12 cellular contexts compared by ENCODE assay signal in the genomic region with DNA sequence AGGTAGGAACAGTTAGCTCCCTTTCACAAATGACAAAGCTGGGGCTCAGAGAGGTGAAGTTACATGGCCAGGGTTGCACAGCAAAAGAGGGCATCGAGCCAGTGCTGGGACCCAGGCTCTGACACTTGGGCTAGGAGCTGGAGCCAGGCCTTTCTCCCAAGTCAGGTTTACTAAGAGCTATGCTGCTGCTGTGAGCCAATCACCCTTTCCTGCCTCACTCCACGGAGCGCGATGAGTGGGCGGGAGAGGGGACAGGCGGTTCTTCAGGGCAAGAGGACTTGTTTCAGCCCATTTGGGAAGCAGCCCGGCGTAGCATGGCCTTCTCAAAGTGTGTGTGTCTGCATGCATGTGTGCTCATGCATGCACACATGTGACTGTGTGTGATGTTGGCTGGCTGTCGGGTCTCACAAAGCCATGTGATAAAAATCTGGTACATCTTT. TPM values are rescaled to one million over a fixed set of nuclear protein-coding genes. Genes with fewer than 3 reads are reported as not detected.
A peak's percentile ranks its signal among the peaks of the same experiment; 100 is the strongest.
DNase-seq lines count a peak whose midpoint lies in the region; ATAC-seq and TF ChIP-seq lines count a peak whose summit lies in the region.
"Had no signal": no experiment of that assay in that cellular context is flagged by ENCODE, and none has a peak within 500 bp of the region (broad histone marks: within the 10 kb centered on the region; RNA-seq: fewer than 3 reads in every experiment).

No MANE protein-coding gene starts in this region.

- H3K27ac ChIP-seq in IMR-90 (ENCODE audit: insufficient read depth, low read length) = no peak overlapping the region
- no peak overlapping the region for H3K27ac ChIP-seq in fibroblast of lung (ENCODE audit: insufficient read depth, low read length)
- H3K27ac ChIP-seq in mucosa of rectum (ENCODE audit: low read depth in 2 of 2, low read length in 2 of 2) = peak overlapping the region; percentile 24 to 57
- H3K27ac ChIP-seq in prostate gland = no peak overlapping the region
- H3K27ac ChIP-seq: testis had no signal

- ATAC-seq in IMR-90 (ENCODE audit: low read depth) = no peak
- ATAC-seq: PC-3 had no signal

- POLR2A ChIA-PET in IMR-90 (lab: Charles Lee; ENCODE audit: unreplicated experiment) = no interaction called here

- H2BK15ac ChIP-seq in IMR-90 (ENCODE audit: low read depth, low read length) = 0 out of 3 replicates have a peak overlapping the region, but pooled peaks have one; percentile 26

- H3K9me3 ChIP-seq in IMR-90 (ENCODE audit: control insufficient read depth, insufficient read depth, low read length) = no peaks in the 10 kb centered on the region
- H3K9me3 ChIP-seq in fibroblast of lung (ENCODE audit: control insufficient read depth, insufficient read depth, low read depth, low read length) = no peaks in the 10 kb centered on the region
- no peaks in the 10 kb centered on the region for H3K9me3 ChIP-seq in mucosa of rectum (ENCODE audit: control insufficient read depth in 2 of 2, low read length in 2 of 2)
- H3K9me3 ChIP-seq in prostate gland = no peaks in the 10 kb centered on the region
- H3K9me3 ChIP-seq: testis had no signal

- no peak overlapping the region for H3K18ac ChIP-seq in IMR-90 (ENCODE audit: low read depth, low read length)

- no peaks in the 10 kb centered on the region for H3K79me2 ChIP-seq in fibroblast of lung (ENCODE audit: control insufficient read depth, insufficient read depth, low read length)

- WGBS in IMR-90 (ENCODE audit: extremely low coverage in 2 of 2, insufficient read length in 1 of 2), 2 experiments = 70% methylated on average over 3 of the region's 9 CpGs; no CpG with 5 or more reads in 1 of the 2 experiments
- 35% methylated on average over 9 of the region's 9 CpGs for WGBS in prostate gland

- H3K4me2 ChIP-seq in IMR-90 (ENCODE audit: low read depth, low read length) (no peak overlapping the region), fibroblast of lung (ENCODE audit: extremely low read depth, insufficient read depth, low read length) (no peak overlapping the region)

- 0 out of 2 replicates have a peak overlapping the region, but pooled peaks have one; percentile 42 for H2BK20ac ChIP-seq in IMR-90 (ENCODE audit: low read depth, low read length)

- peak overlapping the region; percentile 43; the same call in 1 of the 2 replicates for H2BK120ac ChIP-seq in IMR-90 (ENCODE audit: low read depth, low read length)

- no peak for TF ChIP-seq RAD21 in IMR-90 (IDR thresholded peaks at IDR 0.05; ENCODE audit: low read length)

- no peak overlapping the region for H3K56ac ChIP-seq in IMR-90 (ENCODE audit: extremely low read depth, insufficient read depth, low read length)

- dilution Hi-C loops in IMR-90 (cut with HindIII; ENCODE audit: low sequenced_read_pairs, unreplicated experiment) = no loop called here

- H3K27me3 ChIP-seq in IMR-90 (ENCODE audit: control insufficient read depth, insufficient read depth, low read length) (no peaks in the 10 kb centered on the region), fibroblast of lung (ENCODE audit: control insufficient read depth, insufficient read depth, low read length) (no peaks in the 10 kb centered on the region), mucosa of rectum (ENCODE audit: control insufficient read depth in 2 of 2, insufficient read depth in 2 of 2, low read length in 2 of 2) (no peaks in the 10 kb centered on the region), prostate gland (replicated peaks; ENCODE audit: insufficient read depth) (no peaks in the 10 kb centered on the region)
- H3K27me3 ChIP-seq: testis had no signal

- no peak for TF ChIP-seq POLR2A in IMR-90 (IDR thresholded peaks at IDR 0.05; ENCODE audit: low read depth, low read length)
- TF ChIP-seq POLR2A in prostate gland (IDR thresholded peaks at IDR 0.05) = no peak

- in situ Hi-C loops in IMR-90 (cut with MboI; ENCODE audit: low sequenced_read_pairs) = loop anchor here (5.0 to 10.0 kb wide), 2 partner anchors 89 to 206 kb away; no protein-coding TSS in a partner anchor

- no TSS peak for BruUV-seq in IMR-90 (replicated peaks; lab: Mats Ljungman, UMichigan)

- 0 out of 2 replicates have a peak overlapping the region, but pooled peaks have one; percentile 22 for H3K4ac ChIP-seq in IMR-90 (ENCODE audit: low read depth, low read length)

- H2AK9ac ChIP-seq in IMR-90 (replicated peaks; ENCODE audit: low read depth, low read length, poor library complexity) = no peak overlapping the region

- H2AK5ac ChIP-seq in IMR-90 (ENCODE audit: low read depth, low read length) = peak overlapping the region; percentile 20; the same call in 1 of the 2 replicates

- 0 out of 2 replicates have a peak overlapping the region, but pooled peaks have one; percentile 55 for H3K14ac ChIP-seq in IMR-90 (replicated peaks; ENCODE audit: low read depth, low read length)

- CTCF ChIA-PET in IMR-90 (lab: Yijun Ruan, JAX) = interaction anchor here (0.8 to 1.1 kb wide), 3 partner anchors 51 to 88 kb away, joined by 3 to 5 read pairs (median 4); no protein-coding TSS in a partner anchor

- intact Hi-C loops in IMR-90 (cut with micrococcal nuclease) (no loop called here), prostate gland (cut with DNase I) (no loop called here)

- no peak overlapping the region; the same call in 1 of the 2 replicates for H3K23ac ChIP-seq in IMR-90 (ENCODE audit: low read depth, low read length)

- H3K9ac ChIP-seq in IMR-90 (ENCODE audit: low read depth, low read length) (no peak overlapping the region), fibroblast of lung (ENCODE audit: insufficient read depth, low read length) (no peak overlapping the region), mucosa of rectum (ENCODE audit: low read depth in 1 of 2, low read length in 2 of 2) (no peak overlapping the region)

- H4K8ac ChIP-seq in IMR-90 (ENCODE audit: low read depth in 2 of 2, low read length in 2 of 2) = no peak overlapping the region

- H2BK5ac ChIP-seq in IMR-90 (ENCODE audit: low read depth, low read length, poor library complexity, severe bottlenecking) = no peak overlapping the region

- H3K79me1 ChIP-seq in IMR-90 (ENCODE audit: low read depth in 1 of 2, low read length in 2 of 2) = peaks cover 0 to 7% of the 10 kb centered on the region in 2 experiments; a peak in 3 of 4 replicates

- peak overlapping the region; percentile 11; the same call in 1 of the 2 replicates for H4K91ac ChIP-seq in IMR-90 (ENCODE audit: insufficient read depth, low read depth, low read length)

- H3K4me1 ChIP-seq in IMR-90 (ENCODE audit: control insufficient read depth, insufficient read depth, low read length) (peaks cover 2% of the 10 kb centered on the region), fibroblast of lung (ENCODE audit: control insufficient read depth, extremely low read depth, insufficient read depth, low read length) (peaks cover 9% of the 10 kb centered on the region), mucosa of rectum (ENCODE audit: control insufficient read depth in 2 of 2, insufficient read depth in 2 of 2, low read length in 2 of 2) (peaks cover 27 to 38% of the 10 kb centered on the region in 2 donors), prostate gland (replicated peaks) (no peaks in the 10 kb centered on the region)
- H3K4me1 ChIP-seq: testis had no signal

- H3K36me3 ChIP-seq in IMR-90 (ENCODE audit: control insufficient read depth, insufficient read depth, low read length) = no peaks in the 10 kb centered on the region
- H3K36me3 ChIP-seq in fibroblast of lung (ENCODE audit: control insufficient read depth, insufficient read depth, low read length) = no peaks in the 10 kb centered on the region
- no peaks in the 10 kb centered on the region for H3K36me3 ChIP-seq in mucosa of rectum (ENCODE audit: control insufficient read depth in 2 of 2, insufficient read depth in 2 of 2, low read length in 2 of 2)
- no peaks in the 10 kb centered on the region for H3K36me3 ChIP-seq in prostate gland

- TF ChIP-seq CTCF in IMR-90 (conservative IDR thresholded peaks at IDR 0.05; ENCODE audit: low read depth, low read length) = no peak
- TF ChIP-seq CTCF in fibroblast of lung (conservative IDR thresholded peaks at IDR 0.05 in 1 of 2, IDR thresholded peaks at IDR 0.05 in 1 of 2; ENCODE audit: low read depth in 1 of 2, low read length in 2 of 2) = no peak
- no peak for TF ChIP-seq CTCF in prostate gland (IDR thresholded peaks at IDR 0.05)

- no peak overlapping the region for H3K4me3 ChIP-seq in IMR-90 (ENCODE audit: insufficient read depth, low read depth, low read length)
- H3K4me3 ChIP-seq in fibroblast of lung (replicated peaks in 1 of 4; ENCODE audit: control extremely low read depth in 1 of 4, insufficient read depth in 1 of 4, low read depth in 3 of 4, low read length in 4 of 4) = no peak overlapping the region
- no peak overlapping the region for H3K4me3 ChIP-seq in mucosa of rectum (ENCODE audit: low read length in 2 of 2)
- no peak overlapping the region for H3K4me3 ChIP-seq in prostate gland
- H3K4me3 ChIP-seq: testis had no signal

- H4K20me1 ChIP-seq in IMR-90 (ENCODE audit: insufficient read depth, low read length) = no peaks in the 10 kb centered on the region
- H4K20me1 ChIP-seq in fibroblast of lung (ENCODE audit: control insufficient read depth, extremely low read depth, insufficient read depth, low read length) = no peaks in the 10 kb centered on the region

- H3K9me1 ChIP-seq in IMR-90 (ENCODE audit: insufficient read depth, low read length) = 0 out of 2 replicates have a peak, but pooled peaks cover 3% of the 10 kb centered on the region

- DNase-seq in AG08395 (ENCODE audit: low spot score) (peak; percentile 47), IMR-90 (peak; percentile 51), fibroblast of lung (ENCODE audit: low read depth in 2 of 2) (peak in 1 of 2 donors; percentile 47), putamen (ENCODE audit: low spot score) (no peak), SHP77 (lab: John Stamatoyannopoulos, UW) (no peak), prostate gland (ENCODE audit: low spot score) (no peak), hypothalamus (lab: John Stamatoyannopoulos, UW) (no peak)
- DNase-seq: kidney glomerular epithelial cell, NCI-H2029, PC-3, testis had no signal

- H2AFZ ChIP-seq in IMR-90 (replicated peaks; ENCODE audit: low read length, poor library complexity) (peak overlapping the region; percentile 72), fibroblast of lung (ENCODE audit: low read length) (peak overlapping the region; percentile 41)

- H4K5ac ChIP-seq in IMR-90 (ENCODE audit: low read depth, low read length) = no peak overlapping the region

RNA-seq across cellular contexts. Expression of a gene that starts 10.6 kb away (rescaled TPM):
- total RNA-seq in IMR-90 (2012; rRNA removed) = 109 and 171 TPM in 2 replicates
- 304 and 385 TPM in 2 replicates for polyA plus RNA-seq in IMR-90 (2012; rRNA removed)
- 781 and 851 TPM in 2 replicates for polyA plus RNA-seq in IMR-90 (2012; cell fraction: cytosol; rRNA removed)
- polyA plus RNA-seq in IMR-90 (2012; cell fraction: nucleus; rRNA removed; ENCODE audit: low replicate concordance) = 1,444 and 1,599 TPM in 2 replicates
- 9.9 and 42.9 TPM in 2 replicates for total RNA-seq in fibroblast of lung
- 23.0 and 35.2 TPM in 2 replicates for polyA plus RNA-seq in fibroblast of lung
- 28.8 and 44.1 TPM in 2 replicates for polyA plus RNA-seq in fibroblast of lung (2012)
- 21.5 and 54.2 TPM in 2 replicates for polyA minus RNA-seq in fibroblast of lung (ENCODE audit: low replicate concordance)
- 100 to 1,000 TPM; 151 to 184 TPM for total RNA-seq in prostate gland

RNA-seq across cellular contexts. Expression of a gene that starts 17.7 kb away (rescaled TPM):
- total RNA-seq in IMR-90 (2012; rRNA removed) (0.36 and 0.56 TPM in 2 replicates), fibroblast of lung (0.17 TPM in 1 of 2 replicates, not detected in the other), prostate gland (1 to 10 TPM; 1.0 to 4.1 TPM)
- polyA plus RNA-seq in IMR-90 (2012; rRNA removed) (0.39 and 0.51 TPM in 2 replicates), fibroblast of lung (0.26 and 0.85 TPM in 2 replicates)
- 0.16 and 0.19 TPM in 2 replicates for polyA plus RNA-seq in IMR-90 (2012; cell fraction: cytosol; rRNA removed)
- polyA plus RNA-seq in IMR-90 (2012; cell fraction: nucleus; rRNA removed; ENCODE audit: low replicate concordance) = 0.55 and 0.63 TPM in 2 replicates
- polyA plus RNA-seq in fibroblast of lung (2012) = 0.58 and 1.8 TPM in 2 replicates
- 1.4 and 6.8 TPM in 2 replicates for polyA minus RNA-seq in fibroblast of lung (ENCODE audit: low replicate concordance)

Comparison
In these comparisons a context has a peak if more than half of its experiments do, and no peak if none do; other contexts are left out.
1. DNase-seq: peak in AG08395 (single experiment) and IMR-90 (single experiment); none in putamen (single experiment), SHP77 (0 of 2), prostate gland (single experiment) and hypothalamus (0 of 51).
2. H3K27ac ChIP-seq: peak in mucosa of rectum (2 of 2); none in IMR-90 (single experiment), fibroblast of lung (single experiment) and prostate gland (0 of 2).